In genomic region chr9:75238311-75238976, GRCh38 we compare ENCODE assay signal across 8 cellular contexts.
DNase-seq lines count a peak whose midpoint lies in the region; ATAC-seq, FAIRE-seq and TF ChIP-seq lines count a peak whose summit lies in the region.

No MANE protein-coding gene starts in this region.

- H3K27ac ChIP-seq in left ventricle myocardium inferior (replicated peaks) (no peak overlapping the region), SJCRH30 (no peak overlapping the region), breast epithelium (no peak overlapping the region), left lung (no peak overlapping the region)

- no peaks in the 10 kb centered on the region for H3K27me3 Mint-ChIP-seq in stimulated activated memory B cell treated with anti-CD40 and anti-IgM and Interleukin-4, amounts not matched to agents 10 μg/mL and 1 μg/mL and 100 μg/mL, for 72 hours

- no peaks in the 10 kb centered on the region for H3K36me3 Mint-ChIP-seq in stimulated activated memory B cell treated with anti-CD40 and anti-IgM and Interleukin-4, amounts not matched to agents 10 μg/mL and 1 μg/mL and 100 μg/mL, for 72 hours

- H3K4me3 ChIP-seq in left ventricle myocardium inferior (no peak overlapping the region), SJCRH30 (no peak overlapping the region), breast epithelium (no peak overlapping the region), left lung (no peak overlapping the region)

- DNase-seq in left ventricle myocardium inferior = no peak
- DNase-seq in Right ventricle myocardium superior = no peak
- DNase-seq in HTR-8/SVneo (ENCODE audit: insufficient read length, low spot score) = peak; percentile 46
- peak; percentile 67 to 82 for DNase-seq in SJCRH30
- DNase-seq in breast epithelium (ENCODE audit: low spot score in 2 of 2) = no peak
- DNase-seq in left lung = peak in 1 of 2 donors; percentile 38

- ATAC-seq in Right ventricle myocardium superior (ENCODE audit: poor library complexity) (no peak), GM21723 (IDR thresholded peaks at IDR 0.05; ENCODE audit: unreplicated experiment) (peak; percentile 87), left lung (peak; percentile 94)
- ATAC-seq in stimulated activated memory B cell treated with anti-CD40 and anti-IgM and Interleukin-4, amounts not matched to agents 10 μg/mL and 1 μg/mL and 100 μg/mL, for 72 hours = peak; percentile 62

- peak; percentile 88 for FAIRE-seq in HTR-8/SVneo (lab: Jason Lieb, UNC)

- no peaks in the 10 kb centered on the region for H3K4me1 Mint-ChIP-seq in stimulated activated memory B cell treated with anti-CD40 and anti-IgM and Interleukin-4, amounts not matched to agents 10 μg/mL and 1 μg/mL and 100 μg/mL, for 72 hours

- H3K36me3 ChIP-seq in left ventricle myocardium inferior (no peaks in the 10 kb centered on the region), SJCRH30 (no peaks in the 10 kb centered on the region), breast epithelium (no peaks in the 10 kb centered on the region), left lung (no peaks in the 10 kb centered on the region)

- no peak overlapping the region for H3K27ac Mint-ChIP-seq in stimulated activated memory B cell treated with anti-CD40 and anti-IgM and Interleukin-4, amounts not matched to agents 10 μg/mL and 1 μg/mL and 100 μg/mL, for 72 hours

- TF ChIP-seq CTCF in left ventricle myocardium inferior (IDR thresholded peaks at IDR 0.05; ENCODE audit: borderline replicate concordance) (peak; percentile 54), breast epithelium (IDR thresholded peaks at IDR 0.05) (peak in 2 of 3 donors; percentile 66 to 73), left lung (IDR thresholded peaks at IDR 0.05) (peak; percentile 50 to 57)

- intact Hi-C loops in left ventricle myocardium inferior (cut with micrococcal nuclease) = no loop called here
- intact Hi-C loops in Right ventricle myocardium superior (cut with DNase I) = no loop called here
- intact Hi-C loops in breast epithelium (cut with DNase I; ENCODE audit: low total_unique reads) = no loop called here
- intact Hi-C loops in left lung (cut with DNase I) = no loop called here

- no peak overlapping the region for H3K4me3 Mint-ChIP-seq in stimulated activated memory B cell treated with anti-CD40 and anti-IgM and Interleukin-4, amounts not matched to agents 10 μg/mL and 1 μg/mL and 100 μg/mL, for 72 hours

- peaks cover 6% of the 10 kb centered on the region for H3K9me3 Mint-ChIP-seq in stimulated activated memory B cell treated with anti-CD40 and anti-IgM and Interleukin-4, amounts not matched to agents 10 μg/mL and 1 μg/mL and 100 μg/mL, for 72 hours

- H3K9me3 ChIP-seq in left ventricle myocardium inferior (replicated peaks) (no peaks in the 10 kb centered on the region), SJCRH30 (replicated peaks) (no peaks in the 10 kb centered on the region), breast epithelium (peaks cover 0 to 12% of the 10 kb centered on the region in 2 donors), left lung (peaks cover 0 to 5% of the 10 kb centered on the region in 2 donors)

- H3K4me1 ChIP-seq in left ventricle myocardium inferior = no peaks in the 10 kb centered on the region
- no peaks in the 10 kb centered on the region for H3K4me1 ChIP-seq in SJCRH30
- no peaks in the 10 kb centered on the region for H3K4me1 ChIP-seq in breast epithelium
- H3K4me1 ChIP-seq in left lung = peaks cover 0 to 13% of the 10 kb centered on the region in 2 donors

- TF ChIP-seq POLR2A in breast epithelium (IDR thresholded peaks at IDR 0.05) = no peak

- no peaks in the 10 kb centered on the region for H3K27me3 ChIP-seq in left ventricle myocardium inferior (ENCODE audit: low read depth)
- 0 out of 2 replicates have a peak, but pooled peaks cover 4% of the 10 kb centered on the region for H3K27me3 ChIP-seq in SJCRH30
- H3K27me3 ChIP-seq in breast epithelium = no peaks in the 10 kb centered on the region
- H3K27me3 ChIP-seq in left lung = no peaks in the 10 kb centered on the region

Comparison
In these comparisons a context has a peak if more than half of its experiments do, and no peak if none do; other contexts are left out.
1. DNase-seq: peak in HTR-8/SVneo (single experiment) and SJCRH30 (2 of 2); none in left ventricle myocardium inferior (single experiment), Right ventricle myocardium superior (single experiment) and breast epithelium (0 of 2).
2. Peak in every context shown above with its lines, with median percentiles within 50 percentile points of each other: CTCF ChIP-seq.